1 cellular context compared by ENCODE assay signal in genomic region chr2:96253006-96253405, GRCh38.
TF ChIP-seq lines count a peak whose summit lies in the region.

No MANE protein-coding gene starts in this region.

TF ChIP-seq in HepG2, 621 proteins besides CTCF, POLR2A, EP300 and RAD21 (continues in another document):
- TF ChIP-seq RBM39 (IDR thresholded peaks at IDR 0.05; ENCODE audit: low read depth, low read length, poor library complexity, severe bottlenecking) (no peak), ZNF484 (CRISPR knock-in tag; IDR thresholded peaks at IDR 0.05; ENCODE audit: borderline replicate concordance, low read depth) (no peak), ZBTB46 (CRISPR knock-in tag; IDR thresholded peaks at IDR 0.05; ENCODE audit: borderline replicate concordance) (no peak), MEIS2 (CRISPR knock-in tag; IDR thresholded peaks at IDR 0.05) (no peak), ZNF414 (CRISPR knock-in tag; IDR thresholded peaks at IDR 0.05) (no peak), RFX5 (IDR thresholded peaks at IDR 0.05; ENCODE audit: low read depth, low read length) (no peak), CCDC6 (CRISPR knock-in tag; IDR thresholded peaks at IDR 0.05) (no peak), TARDBP (CRISPR knock-in tag; IDR thresholded peaks at IDR 0.05) (no peak), SATB2 (CRISPR knock-in tag; IDR thresholded peaks at IDR 0.05) (no peak), NR3C1 (CRISPR knock-in tag; IDR thresholded peaks at IDR 0.05) (no peak), GABPA (IDR thresholded peaks at IDR 0.05; ENCODE audit: low read depth, low read length) (no peak), GABPA (CRISPR knock-in tag; IDR thresholded peaks at IDR 0.05; ENCODE audit: low read depth) (no peak), ZNF709 (CRISPR knock-in tag; IDR thresholded peaks at IDR 0.05) (no peak), HMGA1 (CRISPR knock-in tag; conservative IDR thresholded peaks at IDR 0.05) (no peak), MAFG (CRISPR knock-in tag; IDR thresholded peaks at IDR 0.05) (no peak), SP5 (CRISPR knock-in tag; IDR thresholded peaks at IDR 0.05; ENCODE audit: borderline replicate concordance, low read depth) (no peak), KLF12 (CRISPR knock-in tag; IDR thresholded peaks at IDR 0.05; ENCODE audit: borderline replicate concordance) (no peak), ZNF597 (CRISPR knock-in tag; IDR thresholded peaks at IDR 0.05) (no peak), BHLHE40 (IDR thresholded peaks at IDR 0.05; ENCODE audit: low read length) (peak; percentile 87), ZNF75D (CRISPR knock-in tag; IDR thresholded peaks at IDR 0.05; ENCODE audit: borderline replicate concordance) (no peak), RNF2 (conservative IDR thresholded peaks at IDR 0.05; ENCODE audit: low read depth) (no peak), PITX1 (CRISPR knock-in tag; IDR thresholded peaks at IDR 0.05) (no peak), ZNF331 (CRISPR knock-in tag; IDR thresholded peaks at IDR 0.05) (no peak), ZNF143 (CRISPR knock-in tag; IDR thresholded peaks at IDR 0.05) (no peak), TAF15 (IDR thresholded peaks at IDR 0.05; ENCODE audit: low read depth, low read length, poor library complexity, severe bottlenecking) (no peak), FOXM1 (CRISPR knock-in tag; IDR thresholded peaks at IDR 0.05) (no peak), ARNT (IDR thresholded peaks at IDR 0.05) (no peak), SAP130 (CRISPR knock-in tag; IDR thresholded peaks at IDR 0.05; ENCODE audit: low read depth) (peak; percentile 51; the same call in 1 of the 2 replicates), XBP1 (CRISPR knock-in tag; IDR thresholded peaks at IDR 0.05) (no peak), CBFB (CRISPR knock-in tag; IDR thresholded peaks at IDR 0.05) (no peak), ZFP82 (CRISPR knock-in tag; IDR thresholded peaks at IDR 0.05; ENCODE audit: borderline replicate concordance) (no peak), RXRB (CRISPR knock-in tag; IDR thresholded peaks at IDR 0.05; ENCODE audit: borderline replicate concordance) (peak; percentile 20; the same call in 1 of the 2 replicates), ZGPAT (CRISPR knock-in tag; IDR thresholded peaks at IDR 0.05) (no peak), CCAR2 (optimal IDR thresholded peaks at IDR 0.05; ENCODE audit: low read depth, low read length) (no peak), MAX (IDR thresholded peaks at IDR 0.05) (0 out of 2 replicates have a peak, but pooled peaks have one; percentile 45), ZNF614 (CRISPR knock-in tag; IDR thresholded peaks at IDR 0.05; ENCODE audit: borderline replicate concordance) (no peak), NR2C2 (CRISPR knock-in tag; IDR thresholded peaks at IDR 0.05; ENCODE audit: borderline replicate concordance) (peak; percentile 49; the same call in 1 of the 2 replicates), KLF11 (CRISPR knock-in tag; IDR thresholded peaks at IDR 0.05) (no peak), ISL2 (CRISPR knock-in tag; IDR thresholded peaks at IDR 0.05) (no peak), HNF4A (CRISPR knock-in tag; IDR thresholded peaks at IDR 0.05) (peak; percentile 80), ZNF737 (CRISPR knock-in tag; IDR thresholded peaks at IDR 0.05; ENCODE audit: borderline replicate concordance) (no peak), ZNF747 (CRISPR knock-in tag; IDR thresholded peaks at IDR 0.05; ENCODE audit: borderline replicate concordance) (no peak), MTF1 (CRISPR knock-in tag; IDR thresholded peaks at IDR 0.05) (no peak)
- TF ChIP-seq, protein P1, sequence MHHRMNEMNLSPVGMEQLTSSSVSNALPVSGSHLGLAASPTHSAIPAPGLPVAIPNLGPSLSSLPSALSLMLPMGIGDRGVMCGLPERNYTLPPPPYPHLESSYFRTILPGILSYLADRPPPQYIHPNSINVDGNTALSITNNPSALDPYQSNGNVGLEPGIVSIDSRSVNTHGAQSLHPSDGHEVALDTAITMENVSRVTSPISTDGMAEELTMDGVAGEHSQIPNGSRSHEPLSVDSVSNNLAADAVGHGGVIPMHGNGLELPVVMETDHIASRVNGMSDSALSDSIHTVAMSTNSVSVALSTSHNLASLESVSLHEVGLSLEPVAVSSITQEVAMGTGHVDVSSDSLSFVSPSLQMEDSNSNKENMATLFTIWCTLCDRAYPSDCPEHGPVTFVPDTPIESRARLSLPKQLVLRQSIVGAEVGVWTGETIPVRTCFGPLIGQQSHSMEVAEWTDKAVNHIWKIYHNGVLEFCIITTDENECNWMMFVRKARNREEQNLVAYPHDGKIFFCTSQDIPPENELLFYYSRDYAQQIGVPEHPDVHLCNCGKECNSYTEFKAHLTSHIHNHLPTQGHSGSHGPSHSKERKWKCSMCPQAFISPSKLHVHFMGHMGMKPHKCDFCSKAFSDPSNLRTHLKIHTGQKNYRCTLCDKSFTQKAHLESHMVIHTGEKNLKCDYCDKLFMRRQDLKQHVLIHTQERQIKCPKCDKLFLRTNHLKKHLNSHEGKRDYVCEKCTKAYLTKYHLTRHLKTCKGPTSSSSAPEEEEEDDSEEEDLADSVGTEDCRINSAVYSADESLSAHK (CRISPR knock-in tag; IDR thresholded peaks at IDR 0.05; ENCODE audit: borderline replicate concordance) = no peak
- TF ChIP-seq, protein P2, sequence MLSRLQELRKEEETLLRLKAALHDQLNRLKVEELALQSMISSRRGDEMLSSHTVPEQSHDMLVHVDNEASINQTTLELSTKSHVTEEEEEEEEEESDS (CRISPR knock-in tag; IDR thresholded peaks at IDR 0.05; ENCODE audit: borderline replicate concordance) = no peak
- TF ChIP-seq, protein P3, sequence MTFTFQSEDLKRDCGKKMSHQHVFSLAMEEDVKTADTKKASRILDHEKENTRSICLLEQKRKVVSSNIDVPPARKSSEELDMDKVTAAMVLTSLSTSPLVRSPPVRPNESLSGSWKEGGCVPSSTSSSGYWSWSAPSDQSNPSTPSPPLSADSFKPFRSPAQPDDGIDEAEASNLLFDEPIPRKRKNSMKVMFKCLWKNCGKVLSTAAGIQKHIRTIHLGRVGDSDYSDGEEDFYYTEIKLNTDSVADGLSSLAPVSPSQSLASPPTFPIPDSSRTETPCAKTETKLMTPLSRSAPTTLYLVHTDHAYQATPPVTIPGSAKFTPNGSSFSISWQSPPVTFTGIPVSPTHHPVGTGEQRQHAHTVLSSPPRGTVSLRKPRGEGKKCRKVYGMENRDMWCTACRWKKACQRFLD (CRISPR knock-in tag; IDR thresholded peaks at IDR 0.05; ENCODE audit: borderline replicate concordance) = no peak
- TF ChIP-seq, protein P4, sequence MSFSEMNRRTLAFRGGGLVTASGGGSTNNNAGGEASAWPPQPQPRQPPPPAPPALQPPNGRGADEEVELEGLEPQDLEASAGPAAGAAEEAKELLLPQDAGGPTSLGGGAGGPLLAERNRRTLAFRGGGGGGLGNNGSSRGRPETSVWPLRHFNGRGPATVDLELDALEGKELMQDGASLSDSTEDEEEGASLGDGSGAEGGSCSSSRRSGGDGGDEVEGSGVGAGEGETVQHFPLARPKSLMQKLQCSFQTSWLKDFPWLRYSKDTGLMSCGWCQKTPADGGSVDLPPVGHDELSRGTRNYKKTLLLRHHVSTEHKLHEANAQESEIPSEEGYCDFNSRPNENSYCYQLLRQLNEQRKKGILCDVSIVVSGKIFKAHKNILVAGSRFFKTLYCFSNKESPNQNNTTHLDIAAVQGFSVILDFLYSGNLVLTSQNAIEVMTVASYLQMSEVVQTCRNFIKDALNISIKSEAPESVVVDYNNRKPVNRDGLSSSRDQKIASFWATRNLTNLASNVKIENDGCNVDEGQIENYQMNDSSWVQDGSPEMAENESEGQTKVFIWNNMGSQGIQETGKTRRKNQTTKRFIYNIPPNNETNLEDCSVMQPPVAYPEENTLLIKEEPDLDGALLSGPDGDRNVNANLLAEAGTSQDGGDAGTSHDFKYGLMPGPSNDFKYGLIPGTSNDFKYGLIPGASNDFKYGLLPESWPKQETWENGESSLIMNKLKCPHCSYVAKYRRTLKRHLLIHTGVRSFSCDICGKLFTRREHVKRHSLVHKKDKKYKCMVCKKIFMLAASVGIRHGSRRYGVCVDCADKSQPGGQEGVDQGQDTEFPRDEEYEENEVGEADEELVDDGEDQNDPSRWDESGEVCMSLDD (CRISPR knock-in tag; IDR thresholded peaks at IDR 0.05; ENCODE audit: borderline replicate concordance) = no peak
- TF ChIP-seq, protein P5, sequence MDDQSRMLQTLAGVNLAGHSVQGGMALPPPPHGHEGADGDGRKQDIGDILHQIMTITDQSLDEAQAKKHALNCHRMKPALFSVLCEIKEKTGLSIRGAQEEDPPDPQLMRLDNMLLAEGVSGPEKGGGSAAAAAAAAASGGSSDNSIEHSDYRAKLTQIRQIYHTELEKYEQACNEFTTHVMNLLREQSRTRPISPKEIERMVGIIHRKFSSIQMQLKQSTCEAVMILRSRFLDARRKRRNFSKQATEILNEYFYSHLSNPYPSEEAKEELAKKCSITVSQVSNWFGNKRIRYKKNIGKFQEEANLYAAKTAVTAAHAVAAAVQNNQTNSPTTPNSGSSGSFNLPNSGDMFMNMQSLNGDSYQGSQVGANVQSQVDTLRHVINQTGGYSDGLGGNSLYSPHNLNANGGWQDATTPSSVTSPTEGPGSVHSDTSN (CRISPR knock-in tag; IDR thresholded peaks at IDR 0.05; ENCODE audit: borderline replicate concordance) = no peak
